ENCODE assay signal across 9 cellular contexts in genomic region chr20:60224914-60225313, GRCh38.
DNase-seq lines count a peak whose midpoint lies in the region; FAIRE-seq and TF ChIP-seq lines count a peak whose summit lies in the region.
"Had no signal": no experiment of that assay in that cellular context is flagged by ENCODE, and none has a peak within 500 bp of the region (broad histone marks: within the 10 kb centered on the region; RNA-seq: fewer than 3 reads in every experiment).

No MANE protein-coding gene starts in this region.

- H2BK12ac ChIP-seq in neuronal stem cell (ENCODE audit: low read length): no peak overlapping the region

- no peaks in the 10 kb centered on the region for H3K79me1 ChIP-seq in neuronal stem cell (ENCODE audit: low read depth, low read length)

- H2AFZ ChIP-seq in neuronal stem cell (ENCODE audit: low read length): no peak overlapping the region

- H3K23ac ChIP-seq in neuronal stem cell (ENCODE audit: low read depth, low read length, poor library complexity): no peak overlapping the region

- FAIRE-seq in GM12891 (lab: Jason Lieb, UNC): no peak

- H3K18ac ChIP-seq in neuronal stem cell (ENCODE audit: low read length): no peak overlapping the region

- H3K4me2 ChIP-seq in neuronal stem cell (ENCODE audit: insufficient read depth, low read length, poor library complexity, severe bottlenecking): no peak overlapping the region

- no peak overlapping the region for H3K9ac ChIP-seq in neuronal stem cell (ENCODE audit: low read depth, low read length, poor library complexity)

- H2BK5ac ChIP-seq in neuronal stem cell (ENCODE audit: low read length): no peak overlapping the region

- no CpG with 5 or more reads among the region's 3 CpGs for WGBS in neuronal stem cell (ENCODE audit: extremely low coverage in 2 of 2, insufficient read length in 2 of 2, insufficient replicate concordance in 1 of 2), 2 donors

- H3K4me1 ChIP-seq in neutrophil (ENCODE audit: control insufficient read depth in 1 of 2, insufficient read depth in 1 of 2, low read depth in 1 of 2, low read length in 1 of 2) (peaks cover 54 to 55% of the 10 kb centered on the region in 2 experiments), neuronal stem cell (ENCODE audit: control insufficient read depth in 2 of 2, insufficient read depth in 1 of 2, low read depth in 1 of 2, low read length in 2 of 2) (no peaks in the 10 kb centered on the region)

- peak; percentile 62 for TF ChIP-seq CTCF in neutrophil (IDR thresholded peaks at IDR 0.05)

- H3K27me3 ChIP-seq in neutrophil (no peaks in the 10 kb centered on the region), neuronal stem cell (ENCODE audit: control insufficient read depth in 3 of 3, insufficient read depth in 3 of 3, low read depth in 1 of 3, low read length in 3 of 3) (no peaks in the 10 kb centered on the region)

- no peak overlapping the region for H3K4me3 ChIP-seq in neutrophil (ENCODE audit: low read depth in 1 of 2, low read length in 1 of 2)
- H3K4me3 ChIP-seq in neuronal stem cell (ENCODE audit: low read length in 2 of 2): no peak overlapping the region

- no peaks in the 10 kb centered on the region for H3K9me3 ChIP-seq in neutrophil
- no peaks in the 10 kb centered on the region for H3K9me3 ChIP-seq in neuronal stem cell (replicated peaks in 1 of 2; ENCODE audit: control insufficient read depth in 2 of 2, insufficient read depth in 1 of 2, low read depth in 1 of 2, low read length in 2 of 2)

- no peak for TF ChIP-seq POLR2A in GM12891 (IDR thresholded peaks at IDR 0.05; ENCODE audit: low read depth, low read length)

- H3K14ac ChIP-seq in neuronal stem cell (ENCODE audit: low read length): no peak overlapping the region

- no peak overlapping the region for H4K91ac ChIP-seq in neuronal stem cell (ENCODE audit: low read depth, low read length, poor library complexity)

- peak; percentile 14 to 26 for DNase-seq in SHP77 (lab: John Stamatoyannopoulos, UW)
- DNase-seq in SHP77 treated with DMSO at 0.1 percent for 48 hours (lab: John Stamatoyannopoulos, UW): no peak
- peak; percentile 39 for DNase-seq in HuH-7 (ENCODE audit: low spot score)
- DNase-seq in amniotic stem cell (lab: John Stamatoyannopoulos, UW): peak; percentile 1
- DNase-seq in medulla oblongata (ENCODE audit: extremely low spot score): no peak
- DNase-seq in GM12891 (ENCODE audit: insufficient read length, low spot score): no peak
- DNase-seq in neuronal stem cell (ENCODE audit: low spot score): no peak
- DNase-seq: activated naive CD4-positive, alpha-beta T cell treated with anti-CD3 and anti-CD28 coated beads, Interleukin-2, amount 50 U/mL, for 16 hours had no signal

- no peak overlapping the region for H4K8ac ChIP-seq in neuronal stem cell (ENCODE audit: low read depth, low read length)

- H3K4ac ChIP-seq in neuronal stem cell (ENCODE audit: low read length): no peak overlapping the region

- H2BK120ac ChIP-seq in neuronal stem cell (ENCODE audit: low read depth, low read length): no peak overlapping the region

- H3K27ac ChIP-seq in neutrophil: peak overlapping the region; percentile 96
- H3K27ac ChIP-seq in neuronal stem cell (replicated peaks; ENCODE audit: low read length): no peak overlapping the region

- H3K36me3 ChIP-seq in neutrophil (peaks cover 10% of the 10 kb centered on the region), neuronal stem cell (replicated peaks in 1 of 2; ENCODE audit: control insufficient read depth in 2 of 2, insufficient read depth in 2 of 2, low read length in 2 of 2) (no peaks in the 10 kb centered on the region)

- H2AK5ac ChIP-seq in neuronal stem cell (ENCODE audit: low read depth, low read length): no peak overlapping the region

- no peak overlapping the region for H2BK15ac ChIP-seq in neuronal stem cell (ENCODE audit: low read length)

TF ChIP-seq in GM12891, 5 proteins besides CTCF, POLR2A, EP300 and RAD21:
- no peak for TF ChIP-seq SPI1 (IDR thresholded peaks at IDR 0.05; ENCODE audit: low read depth, low read length)
- no peak for TF ChIP-seq PAX5 (IDR thresholded peaks at IDR 0.05; ENCODE audit: insufficient read depth, low read length, severe bottlenecking)
- no peak for TF ChIP-seq POLR2AphosphoS5 (IDR thresholded peaks at IDR 0.05; ENCODE audit: low read depth, low read length)
- TF ChIP-seq TAF1 (IDR thresholded peaks at IDR 0.05; ENCODE audit: low read depth, low read length): no peak
- no peak for TF ChIP-seq POU2F2 (IDR thresholded peaks at IDR 0.05; ENCODE audit: low read depth, low read length)
TF ChIP-seq in GM12891: peak in this region for 0.

Comparison
In these comparisons a context has a peak if more than half of its experiments do, and no peak if none do; other contexts are left out.
1. DNase-seq: peak in SHP77 (2 of 2), HuH-7 (single experiment) and amniotic stem cell (single experiment); none in SHP77 treated with DMSO at 0.1 percent for 48 hours (single experiment), medulla oblongata (single experiment), GM12891 (single experiment) and neuronal stem cell (single experiment).